Comparison of ENCODE assay signal across 8 cellular contexts in genomic region chr19:46265217-46265828, GRCh38. TPM values are rescaled to one million over a fixed set of nuclear protein-coding genes. Genes with fewer than 3 reads are reported as not detected.
DNase-seq lines count a peak whose midpoint lies in the region; ATAC-seq and TF ChIP-seq lines count a peak whose summit lies in the region.

No MANE protein-coding gene starts in this region.

- H3K27me3 ChIP-seq in H9 (ENCODE audit: insufficient read depth, low read length): no peaks in the 10 kb centered on the region

- H2BK5ac ChIP-seq in H9 (ENCODE audit: insufficient read length, low read length): no peak overlapping the region

- no peak overlapping the region for H3K9ac ChIP-seq in H9 (ENCODE audit: extremely low read depth, insufficient read length, low read length)

- no peaks in the 10 kb centered on the region for H3K9me3 Mint-ChIP-seq in H9
- no peaks in the 10 kb centered on the region for H3K9me3 Mint-ChIP-seq in activated CD4-positive, alpha-beta T cell treated with anti-CD3 and anti-CD28 coated beads for 36 hours (ENCODE audit: low read depth)

- H3K79me2 ChIP-seq in H9 (ENCODE audit: insufficient read depth, low read length): no peaks in the 10 kb centered on the region

- H3K4ac ChIP-seq in H9 (ENCODE audit: low read depth, low read length): no peak overlapping the region

- no peak overlapping the region for H2BK20ac ChIP-seq in H9 (ENCODE audit: low read depth, low read length, poor library complexity, severe bottlenecking)

- H4K8ac ChIP-seq in H9 (replicated peaks; ENCODE audit: insufficient read length, low read depth, low read length): no peak overlapping the region

- no peak overlapping the region for H4K91ac ChIP-seq in H9 (ENCODE audit: insufficient read length, low read depth, low read length)

- H3K56ac ChIP-seq in H9 (ENCODE audit: insufficient read length, low read depth, low read length): no peak overlapping the region

- no peaks in the 10 kb centered on the region for H3K36me3 Mint-ChIP-seq in H9 (ENCODE audit: insufficient read depth in 1 of 3, low read depth in 3 of 3)
- no peaks in the 10 kb centered on the region for H3K36me3 Mint-ChIP-seq in activated CD4-positive, alpha-beta T cell treated with anti-CD3 and anti-CD28 coated beads for 36 hours (ENCODE audit: low read depth)

- no peaks in the 10 kb centered on the region for H3K9me3 ChIP-seq in H9 (ENCODE audit: control insufficient read depth, low read depth, low read length)

- POLR2A ChIA-PET in activated CD4-positive, alpha-beta T cell treated with anti-CD3 and anti-CD28 coated beads for 36 hours (lab: Charles Lee): interaction anchor here (0.6 to 1.0 kb wide), 4 partner anchors 21 to 854 kb away, joined by 3 to 7 read pairs (median 4); no protein-coding TSS in a partner anchor

- peaks cover 10 to 16% of the 10 kb centered on the region in 2 experiments for H3K4me1 Mint-ChIP-seq in H9
- H3K4me1 Mint-ChIP-seq in activated CD4-positive, alpha-beta T cell treated with anti-CD3 and anti-CD28 coated beads for 36 hours: peaks cover 11% of the 10 kb centered on the region

- H3K79me1 ChIP-seq in H9 (ENCODE audit: insufficient read depth, low read depth, low read length, poor library complexity, severe bottlenecking): no peaks in the 10 kb centered on the region

- H2AK5ac ChIP-seq in H9 (ENCODE audit: insufficient read length, low read length): no peak overlapping the region

- no peak overlapping the region for H2AFZ ChIP-seq in H9 (ENCODE audit: low read length)

- H2BK120ac ChIP-seq in H9 (ENCODE audit: low read depth, low read length, poor library complexity, severe bottlenecking): no peak overlapping the region

- H3K4me3 Mint-ChIP-seq in H9: no peak overlapping the region
- H3K4me3 Mint-ChIP-seq in activated CD4-positive, alpha-beta T cell treated with anti-CD3 and anti-CD28 coated beads for 36 hours: no peak overlapping the region

- no peaks in the 10 kb centered on the region for H3K23me2 ChIP-seq in H9 (ENCODE audit: insufficient read length, low read depth, low read length, poor library complexity, severe bottlenecking)

- H3K18ac ChIP-seq in H9 (ENCODE audit: insufficient read length, low read depth, low read length): no peak overlapping the region

- peaks cover 5% of the 10 kb centered on the region for H3K27me3 Mint-ChIP-seq in H9 (ENCODE audit: low read depth)
- peaks cover 46% of the 10 kb centered on the region for H3K27me3 Mint-ChIP-seq in activated CD4-positive, alpha-beta T cell treated with anti-CD3 and anti-CD28 coated beads for 36 hours

- H3K4me2 ChIP-seq in H9 (ENCODE audit: insufficient read depth, insufficient read length, low read length): no peak overlapping the region

- H4K5ac ChIP-seq in H9 (ENCODE audit: insufficient read length, low read depth, low read length): no peak overlapping the region

- no peaks in the 10 kb centered on the region; the same call in 1 of the 2 replicates for H3K4me1 ChIP-seq in H9 (ENCODE audit: insufficient read depth, low read length)

- WGBS in H9 (ENCODE audit: extremely low coverage, insufficient read length, low lambda C conversion rate): no CpG with 5 or more reads among the region's 10 CpGs

- peak; percentile 90 for TF ChIP-seq CTCF in H9 (conservative IDR thresholded peaks at IDR 0.05)

- no peak overlapping the region for H3K23ac ChIP-seq in H9 (ENCODE audit: insufficient read length, low read depth, low read length)

- intact Hi-C loops in activated CD4-positive, alpha-beta T cell treated with anti-CD3 and anti-CD28 coated beads for 36 hours (cut with DNase I, micrococcal nuclease): loop anchor here (1.0 kb wide), 6 partner anchors 76 to 448 kb away; no protein-coding TSS in a partner anchor

- CTCF ChIA-PET in activated CD4-positive, alpha-beta T cell treated with anti-CD3 and anti-CD28 coated beads for 36 hours (lab: Charles Lee): interaction anchor here (0.6 to 8.3 kb wide), 33 partner anchors 10 to 339 kb away, joined by 3 to 79 read pairs (median 4); no protein-coding TSS in a partner anchor

- H3T11ph ChIP-seq in H9 (ENCODE audit: low read length): no peak overlapping the region

- peak; percentile 75 for ATAC-seq in activated CD4-positive, alpha-beta T cell treated with anti-CD3 and anti-CD28 coated beads for 36 hours
- ATAC-seq in HG02763 (IDR thresholded peaks at IDR 0.05; ENCODE audit: unreplicated experiment): no peak

- H3K27ac ChIP-seq in H9 (ENCODE audit: insufficient read length, low read depth, low read length): no peak overlapping the region

- H3K27ac Mint-ChIP-seq in H9: no peak overlapping the region
- H3K27ac Mint-ChIP-seq in activated CD4-positive, alpha-beta T cell treated with anti-CD3 and anti-CD28 coated beads for 36 hours: no peak overlapping the region

- peak; percentile 92 for DNase-seq in Ammon's horn (ENCODE audit: low spot score)
- DNase-seq in H9: peak; percentile 83
- DNase-seq in NCI-H460 (ENCODE audit: extremely low read depth, low read depth): peak; percentile 76
- peak; percentile 82 for DNase-seq in activated CD4-positive, alpha-beta T cell treated with anti-CD3 and anti-CD28 coated beads for 36 hours
- peak; percentile 36 for DNase-seq in cerebellum (ENCODE audit: low spot score)
- peak; percentile 93 for DNase-seq in left kidney (ENCODE audit: low read depth, low spot score)
- peak; percentile 45 to 60 for DNase-seq in stimulated activated CD4-positive, alpha-beta T cell treated with anti-CD3 and anti-CD28 coated beads, Interleukin-4, amount 100 ng/mL, for 48 hours (ENCODE audit: low read depth in 2 of 2)

- no peak overlapping the region for H2BK12ac ChIP-seq in H9 (ENCODE audit: insufficient read length, low read depth, low read length)

- H2BK15ac ChIP-seq in H9 (ENCODE audit: low read depth, low read length): no peak overlapping the region

- no peaks in the 10 kb centered on the region for H4K20me1 ChIP-seq in H9 (ENCODE audit: control insufficient read depth, insufficient read depth, insufficient read length)

- no peak overlapping the region for H3K14ac ChIP-seq in H9 (ENCODE audit: insufficient read depth, low read length)

RNA-seq across cellular contexts. Expression of gene HIF3A, which starts 31.5 kb away (rescaled TPM):
- total RNA-seq in H9 (2021): 31.5 and 31.9 TPM in 2 replicates
- total RNA-seq in NCI-H460 (2014; rRNA removed; shearing (Covaris generic)): not detected in 2 replicates
- polyA plus RNA-seq in NCI-H460 (2014; cell fraction: nucleus; rRNA removed): not detected in 2 replicates
- not detected for total RNA-seq in activated CD4-positive, alpha-beta T cell treated with anti-CD3 and anti-CD28 coated beads for 36 hours
- 19.9 TPM for total RNA-seq in cerebellum

RNA-seq across cellular contexts. Expression of gene IGFL1, which starts 35.8 kb away (rescaled TPM):
- not detected in 2 replicates for total RNA-seq in H9 (2021)
- not detected in 2 replicates for total RNA-seq in NCI-H460 (2014; rRNA removed; shearing (Covaris generic))
- not detected in 2 replicates for polyA plus RNA-seq in NCI-H460 (2014; cell fraction: nucleus; rRNA removed)
- not detected for total RNA-seq in activated CD4-positive, alpha-beta T cell treated with anti-CD3 and anti-CD28 coated beads for 36 hours
- total RNA-seq in cerebellum: not detected

Comparison
In these comparisons a context has a peak if more than half of its experiments do, and no peak if none do; other contexts are left out.
1. DNase-seq: peak in every context shown above with its lines; median percentile 93 in left kidney; 92 in Ammon's horn; 83 in H9; 82 in activated CD4-positive, alpha-beta T cell treated with anti-CD3 and anti-CD28 coated beads for 36 hours; 76 in NCI-H460; 52 in stimulated activated CD4-positive, alpha-beta T cell treated with anti-CD3 and anti-CD28 coated beads, Interleukin-4, amount 100 ng/mL, for 48 hours; 36 in cerebellum.
2. RNA of gene HIF3A, which starts 31.5 kb away (total RNA-seq): 31.5 to 31.9 TPM in H9 and 19.9 TPM in cerebellum (single experiment); not detected in activated CD4-positive, alpha-beta T cell treated with anti-CD3 and anti-CD28 coated beads for 36 hours and not detected in NCI-H460; every median in the first group is over 10 times any median in the second.